ENCODE assay signal across 18 cellular contexts in the genomic region with DNA sequence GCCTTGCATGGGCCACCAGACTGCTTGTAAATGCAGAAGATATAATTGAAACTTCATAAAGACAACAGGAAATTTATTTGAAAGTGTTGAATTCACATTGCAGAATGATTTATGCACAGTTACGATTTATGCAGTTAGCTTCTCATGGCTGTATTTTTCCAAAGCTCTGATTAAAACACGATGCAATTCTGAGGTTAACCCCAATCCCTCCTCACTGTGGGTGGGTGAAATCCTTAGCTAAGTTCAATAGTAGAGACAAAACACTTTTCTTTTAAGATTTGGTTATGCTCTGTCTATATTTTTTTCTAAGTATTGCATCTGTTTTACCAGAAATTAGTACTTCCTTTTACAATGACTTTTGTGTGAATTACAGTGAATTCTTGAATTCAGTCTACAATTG.
A peak's percentile ranks its signal among the peaks of the same experiment; 100 is the strongest.
DNase-seq lines count a peak whose midpoint lies in the region; ATAC-seq, FAIRE-seq and TF ChIP-seq lines count a peak whose summit lies in the region.
"Had no signal": no experiment of that assay in that cellular context is flagged by ENCODE, and none has a peak within 500 bp of the region (broad histone marks: within the 10 kb centered on the region; RNA-seq: fewer than 3 reads in every experiment).

No MANE protein-coding gene starts in this region.

- H3K4me1 ChIP-seq in GM23338 (ENCODE audit: insufficient read depth) (no peaks in the 10 kb centered on the region), astrocyte (ENCODE audit: insufficient read depth, low read length) (no peaks in the 10 kb centered on the region), keratinocyte (ENCODE audit: control insufficient read depth, extremely low read depth, insufficient read depth, low read length) (peaks cover 32% of the 10 kb centered on the region), smooth muscle cell (ENCODE audit: low read depth) (peaks cover 5% of the 10 kb centered on the region)
- H3K4me1 ChIP-seq: Caco-2, HAP-1 had no signal

- H3K36me3 ChIP-seq in GM23338 (ENCODE audit: insufficient read depth) (no peaks in the 10 kb centered on the region; the same call in 1 of the 2 replicates), astrocyte (ENCODE audit: insufficient read depth, low read length) (no peaks in the 10 kb centered on the region), keratinocyte (ENCODE audit: control insufficient read depth in 2 of 2, extremely low read depth in 1 of 2, insufficient read depth in 2 of 2, low read length in 2 of 2) (no peaks in the 10 kb centered on the region), smooth muscle cell (ENCODE audit: low read depth) (no peaks in the 10 kb centered on the region)
- H3K36me3 ChIP-seq: HAP-1 had no signal

- H3K27me3 Mint-ChIP-seq in GM23338 (ENCODE audit: insufficient read depth, low read depth, poor library complexity) (peaks cover 3% of the 10 kb centered on the region), astrocyte (ENCODE audit: low read depth, unreplicated experiment) (peaks cover 2% of the 10 kb centered on the region)
- H3K27me3 Mint-ChIP-seq: CD8-positive, alpha-beta memory T cell had no signal

- H3K36me3 Mint-ChIP-seq in GM23338 (ENCODE audit: low read depth), result peaks cover 14% of the 10 kb centered on the region
- H3K36me3 Mint-ChIP-seq in astrocyte (ENCODE audit: low read depth, unreplicated experiment), result peaks cover 2% of the 10 kb centered on the region
- H3K36me3 Mint-ChIP-seq: CD14-positive monocyte; CD8-positive, alpha-beta memory T cell had no signal

- peaks cover 22% of the 10 kb centered on the region for H3K9me3 Mint-ChIP-seq in GM23338
- H3K9me3 Mint-ChIP-seq in astrocyte (ENCODE audit: unreplicated experiment), result peaks cover 12% of the 10 kb centered on the region

- H3K9me1 ChIP-seq in keratinocyte (ENCODE audit: control insufficient read depth, extremely low read depth, insufficient read depth, low read length), result no peaks in the 10 kb centered on the region

- H3K9me3 ChIP-seq in astrocyte (ENCODE audit: insufficient read depth, low read depth, low read length), result no peaks in the 10 kb centered on the region
- peaks cover 4% of the 10 kb centered on the region for H3K9me3 ChIP-seq in keratinocyte (ENCODE audit: control insufficient read depth, low read depth, low read length)
- H3K9me3 ChIP-seq in smooth muscle cell (replicated peaks; ENCODE audit: low read depth), result no peaks in the 10 kb centered on the region
- H3K9me3 ChIP-seq: A549, HAP-1 had no signal

- ATAC-seq in GM23338, result no peak
- ATAC-seq: A549, GM12878, K562 had no signal

- H3K4me3 ChIP-seq in GM23338, result no peak overlapping the region
- H3K4me3 ChIP-seq in astrocyte (ENCODE audit: insufficient read depth, low read depth, low read length), result no peak overlapping the region
- no peak overlapping the region for H3K4me3 ChIP-seq in keratinocyte (ENCODE audit: control insufficient read depth in 2 of 3, extremely low read depth in 1 of 3, insufficient read depth in 2 of 3, low read depth in 1 of 3, low read length in 3 of 3)
- H3K4me3 ChIP-seq in smooth muscle cell, result no peak overlapping the region
- H3K4me3 ChIP-seq: A549, GM12878, HAP-1, K562 had no signal

- DNase-seq in GM23338 (ENCODE audit: low spot score) (no peak), astrocyte (ENCODE audit: low read depth) (peak; percentile 30), keratinocyte (ENCODE audit: low read depth, low spot score) (no peak), smooth muscle cell (lab: John Stamatoyannopoulos, UW; ENCODE audit: unreplicated experiment) (no peak), epidermal melanocyte (ENCODE audit: insufficient read length, low spot score) (no peak), HUDEP-2 (lab: John Stamatoyannopoulos, UW; ENCODE audit: unreplicated experiment in 76 of 76) (no peak), head of caudate nucleus (no peak), NOMO-1 treated with DMSO at 0.1 percent for 48 hours (lab: John Stamatoyannopoulos, UW; ENCODE audit: unreplicated experiment) (no peak)
- DNase-seq: Caco-2; CD8-positive, alpha-beta memory T cell; HFFc6 had no signal

- FAIRE-seq in astrocyte (lab: Jason Lieb, UNC) (no peak), keratinocyte (lab: Jason Lieb, UNC) (no peak)
- FAIRE-seq: A549, GM12878, H1, K562 had no signal

- no peaks in the 10 kb centered on the region for H3F3A ChIP-seq in GM23338 (replicated peaks; ENCODE audit: low read depth)
- H3F3A ChIP-seq in smooth muscle cell (ENCODE audit: low read depth), result peaks cover 5% of the 10 kb centered on the region

- intact Hi-C loops in head of caudate nucleus (cut with DNase I), result no loop called here

- peaks cover 13% of the 10 kb centered on the region for H3K9me2 ChIP-seq in GM23338 (ENCODE audit: insufficient read depth)

- no peaks in the 10 kb centered on the region for H3K79me2 ChIP-seq in GM23338 (replicated peaks; ENCODE audit: insufficient read depth)
- H3K79me2 ChIP-seq in astrocyte (ENCODE audit: insufficient read depth, low read length), result no peaks in the 10 kb centered on the region
- H3K79me2 ChIP-seq in keratinocyte (ENCODE audit: control insufficient read depth, insufficient read depth, low read length), result no peaks in the 10 kb centered on the region
- H3K79me2 ChIP-seq in smooth muscle cell (ENCODE audit: low read depth), result no peaks in the 10 kb centered on the region

- TF ChIP-seq CTCF in GM23338 (conservative IDR thresholded peaks at IDR 0.05; ENCODE audit: low read depth in 2 of 2) (no peak), astrocyte (IDR thresholded peaks at IDR 0.05; ENCODE audit: insufficient read depth, low read depth, low read length) (no peak), keratinocyte (optimal IDR thresholded peaks at IDR 0.05 in 1 of 3, IDR thresholded peaks at IDR 0.05 in 1 of 3, conservative IDR thresholded peaks at IDR 0.05 in 1 of 3; ENCODE audit: extremely low read depth in 1 of 3, insufficient read depth in 2 of 3, low read length in 3 of 3) (no peak), smooth muscle cell (IDR thresholded peaks at IDR 0.05; ENCODE audit: borderline replicate concordance, insufficient read depth, poor library complexity, severe bottlenecking) (no peak)

- H4K20me1 ChIP-seq in GM23338 (replicated peaks; ENCODE audit: insufficient read depth), result no peaks in the 10 kb centered on the region
- no peaks in the 10 kb centered on the region for H4K20me1 ChIP-seq in astrocyte (ENCODE audit: insufficient read depth, low read length)
- H4K20me1 ChIP-seq in keratinocyte (ENCODE audit: control insufficient read depth, extremely low read depth, insufficient read depth, low read length), result no peaks in the 10 kb centered on the region
- H4K20me1 ChIP-seq in smooth muscle cell (ENCODE audit: low read depth), result no peaks in the 10 kb centered on the region

- H3K27ac ChIP-seq in GM23338 (ENCODE audit: low read depth), result no peak overlapping the region
- no peak overlapping the region for H3K27ac ChIP-seq in astrocyte (ENCODE audit: low read depth, low read length)
- peak overlapping the region; percentile 100 for H3K27ac ChIP-seq in keratinocyte (ENCODE audit: control insufficient read depth, insufficient read depth, low read length)
- H3K27ac ChIP-seq in smooth muscle cell (ENCODE audit: low read depth), result no peak overlapping the region
- H3K27ac ChIP-seq: A549, HL-60 had no signal

- no peak overlapping the region for H3K9ac ChIP-seq in astrocyte (ENCODE audit: low read length)
- H3K9ac ChIP-seq in keratinocyte (ENCODE audit: control insufficient read depth, extremely low read depth, insufficient read depth, low read length), result no peak overlapping the region
- no peak overlapping the region for H3K9ac ChIP-seq in smooth muscle cell (ENCODE audit: low read depth)

- H2AFZ ChIP-seq in GM23338, result 0 out of 2 replicates have a peak overlapping the region, but pooled peaks have one; percentile 24
- H2AFZ ChIP-seq in astrocyte (ENCODE audit: low read depth, low read length), result no peak overlapping the region
- no peak overlapping the region for H2AFZ ChIP-seq in keratinocyte (ENCODE audit: control insufficient read depth, low read length)
- peak overlapping the region; percentile 31 for H2AFZ ChIP-seq in smooth muscle cell (ENCODE audit: low read depth)

- no peak overlapping the region for H3K4me2 ChIP-seq in GM23338
- H3K4me2 ChIP-seq in astrocyte (ENCODE audit: low read length), result no peak overlapping the region
- no peak overlapping the region for H3K4me2 ChIP-seq in keratinocyte (ENCODE audit: control insufficient read depth, extremely low read depth, insufficient read depth, low read depth, low read length)
- H3K4me2 ChIP-seq in smooth muscle cell, result peak overlapping the region; percentile 42
- H3K4me2 ChIP-seq: A549 had no signal

- H3K4me1 Mint-ChIP-seq in GM23338, result peaks cover 7% of the 10 kb centered on the region
- peaks cover 8% of the 10 kb centered on the region for H3K4me1 Mint-ChIP-seq in astrocyte (ENCODE audit: low read depth, unreplicated experiment)
- H3K4me1 Mint-ChIP-seq: CD14-positive monocyte; CD8-positive, alpha-beta memory T cell had no signal

- H3K4me3 Mint-ChIP-seq in GM23338 (no peak overlapping the region), astrocyte (ENCODE audit: unreplicated experiment) (no peak overlapping the region)
- H3K4me3 Mint-ChIP-seq: CD14-positive monocyte; CD8-positive, alpha-beta memory T cell; HFFc6 had no signal

- H3K27me3 ChIP-seq in GM23338 (ENCODE audit: insufficient read depth) (no peaks in the 10 kb centered on the region), astrocyte (ENCODE audit: insufficient read depth, low read length) (no peaks in the 10 kb centered on the region), keratinocyte (ENCODE audit: control insufficient read depth, extremely low read depth, insufficient read depth, low read length) (no peaks in the 10 kb centered on the region), smooth muscle cell (ENCODE audit: low read depth) (no peaks in the 10 kb centered on the region)

- dilution Hi-C loops in keratinocyte (cut with MboI; ENCODE audit: extremely low pct_ligation_motif_present, low sequenced_read_pairs), result no loop called here

- WGBS in smooth muscle cell (ENCODE audit: low lambda C conversion rate), result 25% methylated on average over 2 of the region's 2 CpGs

- H3K27ac Mint-ChIP-seq in GM23338 (no peak overlapping the region), astrocyte (ENCODE audit: unreplicated experiment) (no peak overlapping the region)
- H3K27ac Mint-ChIP-seq: CD14-positive monocyte; CD8-positive, alpha-beta memory T cell; HFFc6 had no signal

TF ChIP-seq in GM23338, 12 proteins besides CTCF, POLR2A, EP300 and RAD21:
- no peak for TF ChIP-seq EZH2 (IDR thresholded peaks at IDR 0.05; ENCODE audit: low read depth, unreplicated experiment)
- TF ChIP-seq ZNF114 (CRISPR knock-in tag; IDR thresholded peaks at IDR 0.05), result no peak

Comparison
In these comparisons a context has a peak if more than half of its experiments do, and no peak if none do; other contexts are left out.
1. H2AFZ ChIP-seq: peak in GM23338 (single experiment) and smooth muscle cell (single experiment); none in astrocyte (single experiment) and keratinocyte (single experiment).